22 cellular contexts compared by ENCODE assay signal in the genomic region with DNA sequence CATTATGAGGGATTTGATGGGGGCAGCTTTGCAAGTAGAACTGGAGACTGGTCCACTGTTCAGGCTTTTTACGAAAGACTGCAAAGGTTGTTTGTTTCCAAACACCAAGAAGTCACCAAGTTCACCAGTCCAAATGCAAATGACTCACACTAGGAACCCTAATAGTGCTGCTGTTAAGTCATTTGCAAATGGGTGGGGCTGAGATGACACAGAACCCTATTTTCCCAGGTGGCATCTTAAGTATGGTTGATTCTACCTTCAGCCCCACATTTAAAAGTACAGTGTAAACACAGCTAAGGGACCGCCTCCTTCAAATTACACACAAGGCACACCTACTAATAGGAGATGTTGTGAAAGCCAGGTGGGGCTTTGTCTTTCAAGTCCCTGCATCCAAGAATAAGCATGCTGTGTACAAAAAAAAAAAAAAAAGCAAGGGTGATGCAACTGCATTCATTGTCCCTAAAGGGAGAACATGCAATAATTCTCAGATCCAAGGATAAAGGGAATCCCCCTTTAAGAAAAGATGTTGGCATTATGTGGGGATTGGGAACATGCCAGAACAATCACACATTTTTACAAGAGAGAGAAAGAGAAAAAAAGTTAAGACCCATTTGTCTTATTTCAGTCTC. TPM values are rescaled to one million over a fixed set of nuclear protein-coding genes. Genes with fewer than 3 reads are reported as not detected.
DNase-seq lines count a peak whose midpoint lies in the region; ATAC-seq and TF ChIP-seq lines count a peak whose summit lies in the region.
"Had no signal": no experiment of that assay in that cellular context is flagged by ENCODE, and none has a peak within 500 bp of the region (broad histone marks: within the 10 kb centered on the region; RNA-seq: fewer than 3 reads in every experiment).

No MANE protein-coding gene starts in this region.

- no peaks in the 10 kb centered on the region for H3K79me2 ChIP-seq in PC-9 (ENCODE audit: low read depth)
- H3K79me2 ChIP-seq in MM.1S (ENCODE audit: low read length), result no peaks in the 10 kb centered on the region

- H3K9me2 ChIP-seq in PC-9 (ENCODE audit: insufficient read depth) (no peaks in the 10 kb centered on the region; the same call in 1 of the 2 replicates), MM.1S (replicated peaks; ENCODE audit: insufficient read depth, low read length) (no peaks in the 10 kb centered on the region)

- no peak overlapping the region for H2BK15ac ChIP-seq in IMR-90 (ENCODE audit: low read depth, low read length)

- no peaks in the 10 kb centered on the region for H3K27me3 ChIP-seq in IMR-90 (ENCODE audit: control insufficient read depth, insufficient read depth, low read length)
- no peaks in the 10 kb centered on the region for H3K27me3 ChIP-seq in PC-9 (ENCODE audit: insufficient read depth, low read depth)
- no peaks in the 10 kb centered on the region for H3K27me3 ChIP-seq in MM.1S (replicated peaks; ENCODE audit: insufficient read depth, low read length)
- H3K27me3 ChIP-seq: brain microvascular endothelial cell, neutrophil, right atrium auricular region had no signal

- no peaks in the 10 kb centered on the region for H3F3A ChIP-seq in PC-9 (ENCODE audit: insufficient read depth, low read depth)
- H3F3A ChIP-seq in MM.1S (ENCODE audit: insufficient read depth, low read length), result no peaks in the 10 kb centered on the region

- no peak overlapping the region for H3K4ac ChIP-seq in IMR-90 (ENCODE audit: low read depth, low read length)

- dilution Hi-C loops in IMR-90 (cut with HindIII; ENCODE audit: low sequenced_read_pairs, unreplicated experiment), result no loop called here

- no peaks in the 10 kb centered on the region for H3K9me3 Mint-ChIP-seq in activated naive CD4-positive, alpha-beta T cell treated with anti-CD3 and anti-CD28 coated beads, Interleukin-2, amount 10 ng/mL, durations not matched to agents 7 days and 5 days
- H3K9me3 Mint-ChIP-seq: activated naive CD8-positive, alpha-beta T cell treated with anti-CD3 and anti-CD28 coated beads, Interleukin-2, amount 10 ng/mL, durations not matched to agents 7 days and 5 days had no signal

- no peak for TF ChIP-seq POLR2A in IMR-90 (IDR thresholded peaks at IDR 0.05; ENCODE audit: low read depth, low read length)

- peak overlapping the region; percentile 3 for H2BK5ac ChIP-seq in IMR-90 (ENCODE audit: low read depth, low read length, poor library complexity, severe bottlenecking)

- in situ Hi-C loops in IMR-90 (cut with MboI; ENCODE audit: low sequenced_read_pairs), result no loop called here

- H3K18ac ChIP-seq in IMR-90 (ENCODE audit: low read depth, low read length), result no peak overlapping the region

- TF ChIP-seq RAD21 in IMR-90 (IDR thresholded peaks at IDR 0.05; ENCODE audit: low read length), result no peak

- POLR2A ChIA-PET in IMR-90 (lab: Charles Lee; ENCODE audit: unreplicated experiment) (no interaction called here), PC-9 (lab: Charles Lee; ENCODE audit: unreplicated experiment) (no interaction called here)

- no peak overlapping the region for H3K4me3 Mint-ChIP-seq in activated naive CD4-positive, alpha-beta T cell treated with anti-CD3 and anti-CD28 coated beads, Interleukin-2, amount 10 ng/mL, durations not matched to agents 7 days and 5 days
- H3K4me3 Mint-ChIP-seq: activated naive CD8-positive, alpha-beta T cell treated with anti-CD3 and anti-CD28 coated beads, Interleukin-2, amount 10 ng/mL, durations not matched to agents 7 days and 5 days; CD8-positive, alpha-beta memory T cell; stimulated activated naive CD8-positive, alpha-beta T cell treated with anti-CD3 and anti-CD28 coated beads, Interleukin-15, amount 100 ng/mL, for 72 hours had no signal

- no peak overlapping the region for H2BK20ac ChIP-seq in IMR-90 (ENCODE audit: low read depth, low read length)

- no peak overlapping the region for H4K8ac ChIP-seq in IMR-90 (ENCODE audit: low read depth in 2 of 2, low read length in 2 of 2)

- no peak overlapping the region for H2AK5ac ChIP-seq in IMR-90 (ENCODE audit: low read depth, low read length)

- no peak overlapping the region for H3K14ac ChIP-seq in IMR-90 (replicated peaks; ENCODE audit: low read depth, low read length)

- H3K23ac ChIP-seq in IMR-90 (ENCODE audit: low read depth, low read length), result no peak overlapping the region

- intact Hi-C loops in IMR-90 (cut with micrococcal nuclease) (no loop called here), PC-9 (cut with micrococcal nuclease; ENCODE audit: unreplicated experiment) (no loop called here), sciatic nerve (cut with DNase I) (no loop called here)

- no peaks in the 10 kb centered on the region for H3K4me1 Mint-ChIP-seq in activated naive CD4-positive, alpha-beta T cell treated with anti-CD3 and anti-CD28 coated beads, Interleukin-2, amount 10 ng/mL, durations not matched to agents 7 days and 5 days
- H3K4me1 Mint-ChIP-seq: activated naive CD8-positive, alpha-beta T cell treated with anti-CD3 and anti-CD28 coated beads, Interleukin-2, amount 10 ng/mL, durations not matched to agents 7 days and 5 days; CD8-positive, alpha-beta memory T cell; stimulated activated naive CD8-positive, alpha-beta T cell treated with anti-CD3 and anti-CD28 coated beads, Interleukin-15, amount 100 ng/mL, for 72 hours had no signal

- no TSS peak for BruUV-seq in IMR-90 (replicated peaks; lab: Mats Ljungman, UMichigan)
- no TSS peak for BruUV-seq in PC-9 (replicated peaks; lab: Mats Ljungman, UMichigan)

- DNase-seq in AG10803 (ENCODE audit: low read depth) (peak; percentile 50), IMR-90 (peak; percentile 70), PC-9 (peak; percentile 12 to 57), foreskin fibroblast (peak; percentile 50 to 68), MM.1S (no peak), sciatic nerve (ENCODE audit: low spot score) (no peak), SIG-M5 (lab: John Stamatoyannopoulos, UW) (no peak)
- no peak for DNase-seq in activated naive CD4-positive, alpha-beta T cell treated with anti-CD3 and anti-CD28 coated beads, Interleukin-2, amount 10 ng/mL, durations not matched to agents 7 days and 5 days
- DNase-seq: activated CD4-positive, alpha-beta T cell treated with anti-CD3 and anti-CD28 coated beads, Interleukin-2, amount 50 U/mL, for 4 hours; activated naive CD8-positive, alpha-beta T cell treated with anti-CD3 and anti-CD28 coated beads, Interleukin-2, amount 10 ng/mL, durations not matched to agents 7 days and 5 days; activated T-cell treated with anti-CD3 and anti-CD28 coated beads, Interleukin-2, amount 50 U/mL, for 1 hour; brain microvascular endothelial cell; CD8-positive, alpha-beta memory T cell; dermis blood vessel endothelial cell; hypothalamus; left cardiac atrium; NCI-H2029 treated with DMSO at 0.1 percent for 48 hours; NCI-H774; RPMI8226; stimulated activated naive CD8-positive, alpha-beta T cell treated with anti-CD3 and anti-CD28 coated beads, Interleukin-15, amount 100 ng/mL, for 72 hours had no signal

- H3K9me3 ChIP-seq in IMR-90 (ENCODE audit: control insufficient read depth, insufficient read depth, low read length), result no peaks in the 10 kb centered on the region
- H3K9me3 ChIP-seq in PC-9 (ENCODE audit: insufficient read depth, low read depth), result no peaks in the 10 kb centered on the region
- H3K9me3 ChIP-seq in MM.1S (replicated peaks; ENCODE audit: insufficient read depth, low read length), result no peaks in the 10 kb centered on the region
- H3K9me3 ChIP-seq: neutrophil, right atrium auricular region had no signal

- no peak overlapping the region for H4K5ac ChIP-seq in IMR-90 (ENCODE audit: low read depth, low read length)

- H3K9me1 ChIP-seq in IMR-90 (ENCODE audit: insufficient read depth, low read length), result peaks cover 16% of the 10 kb centered on the region

- H3K27ac ChIP-seq in IMR-90 (ENCODE audit: insufficient read depth, low read length) (no peak overlapping the region), PC-9 (no peak overlapping the region), MM.1S (ENCODE audit: low read length) (no peak overlapping the region)
- H3K27ac ChIP-seq: brain microvascular endothelial cell, neutrophil, right atrium auricular region had no signal

- peak overlapping the region; percentile 72; the same call in 1 of the 2 replicates for H3K4me2 ChIP-seq in IMR-90 (ENCODE audit: low read depth, low read length)
- H3K4me2 ChIP-seq in PC-9, result no peak overlapping the region
- no peak overlapping the region for H3K4me2 ChIP-seq in MM.1S (ENCODE audit: low read depth, low read length)

- TF ChIP-seq CTCF in AG10803 (conservative IDR thresholded peaks at IDR 0.05; ENCODE audit: low read length) (no peak), IMR-90 (conservative IDR thresholded peaks at IDR 0.05; ENCODE audit: low read depth, low read length) (no peak), PC-9 (conservative IDR thresholded peaks at IDR 0.05) (no peak), foreskin fibroblast (IDR thresholded peaks at IDR 0.05; ENCODE audit: low read depth, low read length) (no peak), MM.1S (IDR thresholded peaks at IDR 0.05; ENCODE audit: low read length) (no peak)

- no CpG with 5 or more reads among the region's 2 CpGs for WGBS in IMR-90 (ENCODE audit: extremely low coverage in 2 of 2, insufficient read length in 1 of 2), 2 experiments

- H4K20me1 ChIP-seq in IMR-90 (ENCODE audit: insufficient read depth, low read length), result peaks cover 88% of the 10 kb centered on the region
- no peaks in the 10 kb centered on the region for H4K20me1 ChIP-seq in PC-9 (ENCODE audit: insufficient read depth)
- no peaks in the 10 kb centered on the region for H4K20me1 ChIP-seq in MM.1S (ENCODE audit: insufficient read depth, low read length)

- no peaks in the 10 kb centered on the region for H3K27me3 Mint-ChIP-seq in activated naive CD4-positive, alpha-beta T cell treated with anti-CD3 and anti-CD28 coated beads, Interleukin-2, amount 10 ng/mL, durations not matched to agents 7 days and 5 days
- H3K27me3 Mint-ChIP-seq: activated naive CD8-positive, alpha-beta T cell treated with anti-CD3 and anti-CD28 coated beads, Interleukin-2, amount 10 ng/mL, durations not matched to agents 7 days and 5 days; CD8-positive, alpha-beta memory T cell; stimulated activated naive CD8-positive, alpha-beta T cell treated with anti-CD3 and anti-CD28 coated beads, Interleukin-15, amount 100 ng/mL, for 72 hours had no signal

- CTCF ChIA-PET in IMR-90 (lab: Yijun Ruan, JAX) (no interaction called here), PC-9 (lab: Charles Lee) (no interaction called here)
- CTCF ChIA-PET in activated naive CD4-positive, alpha-beta T cell treated with anti-CD3 and anti-CD28 coated beads, Interleukin-2, amount 10 ng/mL, durations not matched to agents 7 days and 5 days (lab: Charles Lee), result no interaction called here

- H2BK120ac ChIP-seq in IMR-90 (ENCODE audit: low read depth, low read length), result no peak overlapping the region

- H3K36me3 Mint-ChIP-seq in activated naive CD4-positive, alpha-beta T cell treated with anti-CD3 and anti-CD28 coated beads, Interleukin-2, amount 10 ng/mL, durations not matched to agents 7 days and 5 days, result no peaks in the 10 kb centered on the region
- H3K36me3 Mint-ChIP-seq: activated naive CD8-positive, alpha-beta T cell treated with anti-CD3 and anti-CD28 coated beads, Interleukin-2, amount 10 ng/mL, durations not matched to agents 7 days and 5 days had no signal

- peaks cover 25% of the 10 kb centered on the region for H3K36me3 ChIP-seq in IMR-90 (ENCODE audit: control insufficient read depth, insufficient read depth, low read length)
- H3K36me3 ChIP-seq in PC-9 (ENCODE audit: low read depth), result no peaks in the 10 kb centered on the region
- H3K36me3 ChIP-seq in MM.1S (replicated peaks; ENCODE audit: insufficient read depth, low read length), result no peaks in the 10 kb centered on the region
- H3K36me3 ChIP-seq: brain microvascular endothelial cell, neutrophil, right atrium auricular region had no signal

- H4K91ac ChIP-seq in IMR-90 (ENCODE audit: insufficient read depth, low read depth, low read length), result no peak overlapping the region

- ATAC-seq in IMR-90 (ENCODE audit: low read depth) (peak; percentile 31), sciatic nerve (no peak)
- ATAC-seq: left cardiac atrium; stimulated activated naive CD8-positive, alpha-beta T cell treated with anti-CD3 and anti-CD28 coated beads, Interleukin-15, amount 100 ng/mL, for 72 hours had no signal

- H3K56ac ChIP-seq in IMR-90 (ENCODE audit: extremely low read depth, insufficient read depth, low read length), result no peak overlapping the region

- no peak overlapping the region for H2AFZ ChIP-seq in IMR-90 (replicated peaks; ENCODE audit: low read length, poor library complexity)
- no peak overlapping the region for H2AFZ ChIP-seq in PC-9
- H2AFZ ChIP-seq in MM.1S (ENCODE audit: low read length), result no peak overlapping the region

- H3K27ac Mint-ChIP-seq in activated naive CD4-positive, alpha-beta T cell treated with anti-CD3 and anti-CD28 coated beads, Interleukin-2, amount 10 ng/mL, durations not matched to agents 7 days and 5 days, result no peak overlapping the region
- H3K27ac Mint-ChIP-seq: activated naive CD8-positive, alpha-beta T cell treated with anti-CD3 and anti-CD28 coated beads, Interleukin-2, amount 10 ng/mL, durations not matched to agents 7 days and 5 days; CD8-positive, alpha-beta memory T cell had no signal

- H3K4me3 ChIP-seq in AG10803 (ENCODE audit: low read length), result no peak overlapping the region
- no peak overlapping the region for H3K4me3 ChIP-seq in IMR-90 (ENCODE audit: insufficient read depth, low read depth, low read length)
- no peak overlapping the region for H3K4me3 ChIP-seq in PC-9
- no peak overlapping the region for H3K4me3 ChIP-seq in foreskin fibroblast (ENCODE audit: low read depth in 1 of 2, low read length in 2 of 2)
- H3K4me3 ChIP-seq in MM.1S (ENCODE audit: low read length), result no peak overlapping the region
- H3K4me3 ChIP-seq: right atrium auricular region had no signal

- peaks cover 20% of the 10 kb centered on the region for H3K4me1 ChIP-seq in IMR-90 (ENCODE audit: control insufficient read depth, insufficient read depth, low read length)
- no peaks in the 10 kb centered on the region for H3K4me1 ChIP-seq in PC-9 (replicated peaks; ENCODE audit: insufficient read depth)
- no peaks in the 10 kb centered on the region for H3K4me1 ChIP-seq in MM.1S (ENCODE audit: low read length)
- H3K4me1 ChIP-seq: right atrium auricular region had no signal

- H3K9ac ChIP-seq in IMR-90 (ENCODE audit: low read depth, low read length), result no peak overlapping the region
- no peak overlapping the region for H3K9ac ChIP-seq in MM.1S (ENCODE audit: low read length)

- H2AK9ac ChIP-seq in IMR-90 (replicated peaks; ENCODE audit: low read depth, low read length, poor library complexity), result no peak overlapping the region

- H3K79me1 ChIP-seq in IMR-90 (ENCODE audit: low read depth in 1 of 2, low read length in 2 of 2), result peaks cover 0 to 48% of the 10 kb centered on the region in 2 experiments; a peak in 2 of 4 replicates

RNA-seq across cellular contexts. Expression of gene BDNF, which starts 27.3 kb away (rescaled TPM):
- total RNA-seq in IMR-90 (2012; rRNA removed) (152 and 174 TPM in 2 replicates), PC-9 (2021) (5.4 TPM in 2 replicates), sciatic nerve (0.18 TPM)
- polyA plus RNA-seq in IMR-90 (2012; rRNA removed), result 91.9 and 94.8 TPM in 2 replicates
- 50.7 and 60.1 TPM in 2 replicates for polyA plus RNA-seq in IMR-90 (2012; cell fraction: cytosol; rRNA removed)
- 65.9 and 184 TPM in 2 replicates for polyA plus RNA-seq in IMR-90 (2012; cell fraction: nucleus; rRNA removed; ENCODE audit: low replicate concordance)
- total RNA-seq: activated naive CD8-positive, alpha-beta T cell treated with anti-CD3 and anti-CD28 coated beads, Interleukin-2, amount 10 ng/mL, durations not matched to agents 7 days and 5 days; CD8-positive, alpha-beta memory T cell had no signal
- polyA plus RNA-seq: CD8-positive, alpha-beta memory T cell had no signal

Comparison
In these comparisons a context has a peak if more than half of its experiments do, and no peak if none do; other contexts are left out.
1. DNase-seq: peak in AG10803 (single experiment), IMR-90 (single experiment), PC-9 (2 of 2) and foreskin fibroblast (2 of 2); none in MM.1S (single experiment), activated naive CD4-positive, alpha-beta T cell treated with anti-CD3 and anti-CD28 coated beads, Interleukin-2, amount 10 ng/mL, durations not matched to agents 7 days and 5 days (single experiment), sciatic nerve (single experiment) and SIG-M5 (single experiment).
2. RNA of gene BDNF, which starts 27.3 kb away (total RNA-seq): 152 to 174 TPM in IMR-90; 5.4 TPM in PC-9 and 0.18 TPM in sciatic nerve (single experiment); every median in the first group is over 10 times any median in the second.